ENCODE assay signal across 8 cellular contexts in the genomic region with DNA sequence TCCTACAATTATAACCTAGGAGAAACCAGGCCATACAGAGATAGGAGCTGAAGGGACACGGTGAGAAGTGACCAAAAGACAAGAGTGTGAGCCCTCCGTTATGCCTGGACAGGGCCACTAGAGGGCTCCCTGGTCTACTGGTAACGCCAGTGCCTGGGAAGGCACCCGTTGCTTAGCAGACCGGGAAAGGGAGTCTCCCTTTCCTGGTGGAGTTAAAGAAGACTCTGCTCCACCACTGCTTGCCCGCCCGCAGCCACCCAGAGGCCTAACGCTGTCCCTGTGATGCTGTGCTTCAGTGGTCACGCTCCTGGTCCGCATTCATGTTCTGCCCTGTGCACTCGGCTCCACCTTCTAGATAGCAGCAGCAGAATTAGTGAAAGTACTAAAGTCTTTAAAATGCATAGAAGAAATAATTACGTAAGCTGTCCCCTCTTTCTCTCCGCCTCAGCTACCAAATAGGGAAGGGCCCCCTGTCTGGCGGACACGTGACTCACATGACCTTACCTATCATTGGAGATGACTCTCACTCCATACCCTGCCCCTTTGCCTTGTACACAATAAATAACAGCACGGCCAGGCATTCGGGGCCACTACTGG. TPM values are rescaled to one million over a fixed set of nuclear protein-coding genes. Genes with fewer than 3 reads are reported as not detected.
DNase-seq lines count a peak whose midpoint lies in the region; ATAC-seq and TF ChIP-seq lines count a peak whose summit lies in the region.

No MANE protein-coding gene starts in this region.

- H3K4me1 Mint-ChIP-seq in activated T-helper 2 cell treated with anti-CD3 and anti-CD28 coated beads, Interferon-gamma antibody, Interleukin-2, Interleukin-4, amounts not matched to agents 10 μg/mL and 5 μg/mL and 100 μg/mL, durations not matched to agents 14 hours and 24 hours and 36 hours (ENCODE audit: low read depth) = peaks cover 8% of the 10 kb centered on the region

- H3K27ac Mint-ChIP-seq in activated T-helper 2 cell treated with anti-CD3 and anti-CD28 coated beads, Interferon-gamma antibody, Interleukin-2, Interleukin-4, amounts not matched to agents 10 μg/mL and 5 μg/mL and 100 μg/mL, durations not matched to agents 14 hours and 24 hours and 36 hours = no peak overlapping the region

- WGBS in stomach, 5 donors = 16 to 22% (median 18%) methylated on average over 14 to 17 of the region's 17 CpGs

- H3K27me3 ChIP-seq in neural cell (ENCODE audit: insufficient read depth, low read depth, low read length) (no peaks in the 10 kb centered on the region), stomach (peaks cover 0 to 13% (median 11%) of the 10 kb centered on the region in 3 donors)

- no peaks in the 10 kb centered on the region for H3K36me3 Mint-ChIP-seq in activated T-helper 2 cell treated with anti-CD3 and anti-CD28 coated beads, Interferon-gamma antibody, Interleukin-2, Interleukin-4, amounts not matched to agents 10 μg/mL and 5 μg/mL and 100 μg/mL, durations not matched to agents 14 hours and 24 hours and 36 hours (ENCODE audit: low read depth)

- intact Hi-C loops in activated T-helper 2 cell treated with anti-CD3 and anti-CD28 coated beads, Interferon-gamma antibody, Interleukin-2, Interleukin-4, amounts not matched to agents 10 μg/mL and 5 μg/mL and 100 μg/mL, durations not matched to agents 14 hours and 24 hours and 36 hours (cut with micrococcal nuclease) = no loop called here
- intact Hi-C loops in stomach (cut with DNase I; ENCODE audit: low total_unique reads) = no loop called here

- no peaks in the 10 kb centered on the region for H3K9me3 Mint-ChIP-seq in activated T-helper 2 cell treated with anti-CD3 and anti-CD28 coated beads, Interferon-gamma antibody, Interleukin-2, Interleukin-4, amounts not matched to agents 10 μg/mL and 5 μg/mL and 100 μg/mL, durations not matched to agents 14 hours and 24 hours and 36 hours

- H3K27ac ChIP-seq in neural cell (ENCODE audit: low read length) (no peak overlapping the region), stomach (peak overlapping the region in 1 of 5 donors; percentile 29)

- TF ChIP-seq CTCF in GM12875 (IDR thresholded peaks at IDR 0.05; ENCODE audit: borderline replicate concordance, insufficient read depth, low read depth, low read length) (peak; percentile 87), neural cell (IDR thresholded peaks at IDR 0.05; ENCODE audit: poor library complexity, severe bottlenecking) (peak; percentile 85), stomach (IDR thresholded peaks at IDR 0.05) (peak in 5 of 7 experiments; percentile 49 to 88 (median 77))

- no peak for TF ChIP-seq POLR2A in stomach (IDR thresholded peaks at IDR 0.05)

- H2AFZ ChIP-seq in neural cell (ENCODE audit: low read depth, low read length) = no peak overlapping the region

- no peak for TF ChIP-seq EP300 in neural cell (conservative IDR thresholded peaks at IDR 0.05; ENCODE audit: poor library complexity, severe bottlenecking)
- no peak for TF ChIP-seq EP300 in stomach (IDR thresholded peaks at IDR 0.05)

- H3K4me3 ChIP-seq in GM12875 (ENCODE audit: low read depth, low read length) = no peak overlapping the region
- H3K4me3 ChIP-seq in neural cell (ENCODE audit: low read length) = peak overlapping the region; percentile 46
- peak overlapping the region; percentile 11 to 28 (median 24) for H3K4me3 ChIP-seq in stomach

- no peaks in the 10 kb centered on the region for H3K79me2 ChIP-seq in neural cell (replicated peaks; ENCODE audit: insufficient read depth, low read length)

- peaks cover 0 to 10% (median 4%) of the 10 kb centered on the region in 4 donors for H3K4me1 ChIP-seq in stomach

- TF ChIP-seq RAD21 in neural cell (conservative IDR thresholded peaks at IDR 0.05) = peak; percentile 83

- peak overlapping the region; percentile 74 for H3K4me3 Mint-ChIP-seq in activated T-helper 2 cell treated with anti-CD3 and anti-CD28 coated beads, Interferon-gamma antibody, Interleukin-2, Interleukin-4, amounts not matched to agents 10 μg/mL and 5 μg/mL and 100 μg/mL, durations not matched to agents 14 hours and 24 hours and 36 hours (ENCODE audit: low read depth)

- no peak for ATAC-seq in HG03469 (IDR thresholded peaks at IDR 0.05; ENCODE audit: unreplicated experiment)

- H3K9me3 ChIP-seq in neural cell (ENCODE audit: low read length) (no peaks in the 10 kb centered on the region), stomach (no peaks in the 10 kb centered on the region)

- peak; percentile 81 for DNase-seq in LHCN-M2 (ENCODE audit: low read depth)
- DNase-seq in RKO (ENCODE audit: low spot score) = peak; percentile 87
- DNase-seq in activated T-helper 2 cell treated with anti-CD3 and anti-CD28 coated beads, Interferon-gamma antibody, Interleukin-2, Interleukin-4, amounts not matched to agents 10 μg/mL and 5 μg/mL and 100 μg/mL, durations not matched to agents 14 hours and 24 hours and 36 hours (ENCODE audit: low spot score) = peak; percentile 49
- DNase-seq in fibroblast of the conjunctiva (ENCODE audit: low read depth) = peak; percentile 74
- DNase-seq in stomach = peak; percentile 87

- no peaks in the 10 kb centered on the region for H4K20me1 ChIP-seq in neural cell (ENCODE audit: insufficient read depth)

- no peaks in the 10 kb centered on the region for H3F3A ChIP-seq in neural cell (ENCODE audit: insufficient read depth, low read length, poor library complexity, severe bottlenecking)

- no peaks in the 10 kb centered on the region for H3K36me3 ChIP-seq in neural cell (ENCODE audit: insufficient read depth, low read length)
- H3K36me3 ChIP-seq in stomach = no peaks in the 10 kb centered on the region

- peaks cover 2% of the 10 kb centered on the region for H3K27me3 Mint-ChIP-seq in activated T-helper 2 cell treated with anti-CD3 and anti-CD28 coated beads, Interferon-gamma antibody, Interleukin-2, Interleukin-4, amounts not matched to agents 10 μg/mL and 5 μg/mL and 100 μg/mL, durations not matched to agents 14 hours and 24 hours and 36 hours (ENCODE audit: low read depth)

- no peak overlapping the region for H3K9ac ChIP-seq in neural cell (ENCODE audit: low read length)

- no peaks in the 10 kb centered on the region for H3K9me2 ChIP-seq in neural cell (ENCODE audit: insufficient read depth, low read length)

- no peak overlapping the region for H3K4me2 ChIP-seq in neural cell (ENCODE audit: low read length)

TF ChIP-seq in neural cell, 6 proteins besides CTCF, POLR2A, EP300 and RAD21:
- TF ChIP-seq MXI1 (conservative IDR thresholded peaks at IDR 0.05; ENCODE audit: poor library complexity, severe bottlenecking) = no peak
- TF ChIP-seq SMC3 (conservative IDR thresholded peaks at IDR 0.05; ENCODE audit: poor library complexity) = peak; percentile 83
- no peak for TF ChIP-seq TAF1 (IDR thresholded peaks at IDR 0.05; ENCODE audit: low read depth)
- TF ChIP-seq, protein P1, sequence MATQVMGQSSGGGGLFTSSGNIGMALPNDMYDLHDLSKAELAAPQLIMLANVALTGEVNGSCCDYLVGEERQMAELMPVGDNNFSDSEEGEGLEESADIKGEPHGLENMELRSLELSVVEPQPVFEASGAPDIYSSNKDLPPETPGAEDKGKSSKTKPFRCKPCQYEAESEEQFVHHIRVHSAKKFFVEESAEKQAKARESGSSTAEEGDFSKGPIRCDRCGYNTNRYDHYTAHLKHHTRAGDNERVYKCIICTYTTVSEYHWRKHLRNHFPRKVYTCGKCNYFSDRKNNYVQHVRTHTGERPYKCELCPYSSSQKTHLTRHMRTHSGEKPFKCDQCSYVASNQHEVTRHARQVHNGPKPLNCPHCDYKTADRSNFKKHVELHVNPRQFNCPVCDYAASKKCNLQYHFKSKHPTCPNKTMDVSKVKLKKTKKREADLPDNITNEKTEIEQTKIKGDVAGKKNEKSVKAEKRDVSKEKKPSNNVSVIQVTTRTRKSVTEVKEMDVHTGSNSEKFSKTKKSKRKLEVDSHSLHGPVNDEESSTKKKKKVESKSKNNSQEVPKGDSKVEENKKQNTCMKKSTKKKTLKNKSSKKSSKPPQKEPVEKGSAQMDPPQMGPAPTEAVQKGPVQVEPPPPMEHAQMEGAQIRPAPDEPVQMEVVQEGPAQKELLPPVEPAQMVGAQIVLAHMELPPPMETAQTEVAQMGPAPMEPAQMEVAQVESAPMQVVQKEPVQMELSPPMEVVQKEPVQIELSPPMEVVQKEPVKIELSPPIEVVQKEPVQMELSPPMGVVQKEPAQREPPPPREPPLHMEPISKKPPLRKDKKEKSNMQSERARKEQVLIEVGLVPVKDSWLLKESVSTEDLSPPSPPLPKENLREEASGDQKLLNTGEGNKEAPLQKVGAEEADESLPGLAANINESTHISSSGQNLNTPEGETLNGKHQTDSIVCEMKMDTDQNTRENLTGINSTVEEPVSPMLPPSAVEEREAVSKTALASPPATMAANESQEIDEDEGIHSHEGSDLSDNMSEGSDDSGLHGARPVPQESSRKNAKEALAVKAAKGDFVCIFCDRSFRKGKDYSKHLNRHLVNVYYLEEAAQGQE (IDR thresholded peaks at IDR 0.05; ENCODE audit: borderline replicate concordance) = no peak
- no peak for TF ChIP-seq EZH2 (IDR thresholded peaks at IDR 0.05; ENCODE audit: borderline replicate concordance, insufficient read depth, low read length, poor library complexity, severe bottlenecking)
- no peak for TF ChIP-seq POLR2AphosphoS5 (IDR thresholded peaks at IDR 0.05)

RNA-seq across cellular contexts. Expression of gene KDELR2, which starts 32.5 kb away (rescaled TPM):
- total RNA-seq in LHCN-M2 (2014; rRNA removed) = 212 and 239 TPM in 2 replicates
- 215 TPM for polyA plus RNA-seq in LHCN-M2 (2012)
- 68.7 and 78.3 TPM in 2 replicates for total RNA-seq in activated T-helper 2 cell treated with anti-CD3 and anti-CD28 coated beads, Interferon-gamma antibody, Interleukin-2, Interleukin-4, amounts not matched to agents 10 μg/mL and 5 μg/mL and 100 μg/mL, durations not matched to agents 14 hours and 24 hours and 36 hours
- polyA plus RNA-seq in neural cell = 69.5 and 71.2 TPM in 2 replicates
- 83.5 and 91.3 TPM in 2 replicates for polyA minus RNA-seq in neural cell
- 100 to 1,000 TPM in 3 of 5 donors, 10 to 100 TPM in 2; 30.9 to 265 (median 117) TPM for total RNA-seq in stomach
- 10 to 100 TPM; 53.2 to 73.2 (median 72.2) TPM for polyA plus RNA-seq in stomach

RNA-seq across cellular contexts. Expression of gene GRID2IP, which starts 34.8 kb away (rescaled TPM):
- not detected in 2 replicates for total RNA-seq in LHCN-M2 (2014; rRNA removed)
- polyA plus RNA-seq in LHCN-M2 (2012) = 0.01 TPM
- 0.18 and 0.23 TPM in 2 replicates for total RNA-seq in activated T-helper 2 cell treated with anti-CD3 and anti-CD28 coated beads, Interferon-gamma antibody, Interleukin-2, Interleukin-4, amounts not matched to agents 10 μg/mL and 5 μg/mL and 100 μg/mL, durations not matched to agents 14 hours and 24 hours and 36 hours
- 0.32 TPM in 1 of 2 replicates, not detected in the other for polyA plus RNA-seq in neural cell
- 0.46 and 0.73 TPM in 2 replicates for polyA minus RNA-seq in neural cell
- total RNA-seq in stomach = under 1 TPM in 1 of 5 donors, not detected in 4; 0.37 TPM
- polyA plus RNA-seq in stomach = under 1 TPM in 2 of 3 donors, not detected in 1; 0.23 to 0.25 TPM
